ENCODE assay signal across 8 cellular contexts in genomic region chr6:139981810-139982550, GRCh38.
DNase-seq lines count a peak whose midpoint lies in the region; ATAC-seq and TF ChIP-seq lines count a peak whose summit lies in the region.

No MANE protein-coding gene starts in this region.

- H3K27me3 ChIP-seq in right atrium auricular region (no peaks in the 10 kb centered on the region), subcutaneous abdominal adipose tissue (ENCODE audit: control insufficient read depth in 5 of 5, insufficient read depth in 4 of 5, low read length in 5 of 5) (no peaks in the 10 kb centered on the region)

- peak; percentile 61 for DNase-seq in DMS153 (lab: John Stamatoyannopoulos, UW)
- DNase-seq in DMS153 treated with DMSO at 0.1 percent for 48 hours (lab: John Stamatoyannopoulos, UW; ENCODE audit: unreplicated experiment): no peak
- peak; percentile 10 for DNase-seq in T1000 (lab: John Stamatoyannopoulos, UW)
- DNase-seq in right atrium auricular region (ENCODE audit: low spot score): no peak
- no peak for DNase-seq in NCI-H1105 (lab: John Stamatoyannopoulos, UW)
- no peak for DNase-seq in SIG-M5 treated with dmso at 0.1 percent for 504 hours (lab: John Stamatoyannopoulos, UW; ENCODE audit: unreplicated experiment)

- H3K36me3 ChIP-seq in right atrium auricular region: no peaks in the 10 kb centered on the region
- H3K36me3 ChIP-seq in subcutaneous abdominal adipose tissue (ENCODE audit: control insufficient read depth in 5 of 5, insufficient read depth in 5 of 5, low read length in 5 of 5): no peaks in the 10 kb centered on the region

- TF ChIP-seq CTCF in right atrium auricular region (IDR thresholded peaks at IDR 0.05): no peak

- H3K4me3 ChIP-seq in right atrium auricular region: no peak overlapping the region
- H3K4me3 ChIP-seq in subcutaneous abdominal adipose tissue (ENCODE audit: low read depth in 1 of 5, low read length in 5 of 5): peak overlapping the region in 2 of 5 donors; percentile 9 to 45

- no peaks in the 10 kb centered on the region for H3K9me3 ChIP-seq in right atrium auricular region
- no peaks in the 10 kb centered on the region for H3K9me3 ChIP-seq in subcutaneous abdominal adipose tissue (ENCODE audit: control insufficient read depth in 5 of 5, low read length in 5 of 5)

- H3K27ac ChIP-seq in right atrium auricular region: peak overlapping the region; percentile 9 to 71
- peak overlapping the region; percentile 74 for H3K27ac ChIP-seq in subcutaneous abdominal adipose tissue (ENCODE audit: low read depth, low read length)

- peak overlapping the region in 1 of 5 donors; percentile 15 for H3K9ac ChIP-seq in subcutaneous abdominal adipose tissue (ENCODE audit: low read length in 5 of 5)

- peaks cover 0 to 30% of the 10 kb centered on the region in 2 donors for H3K4me1 ChIP-seq in right atrium auricular region
- H3K4me1 ChIP-seq in subcutaneous abdominal adipose tissue (ENCODE audit: control insufficient read depth in 5 of 5, insufficient read depth in 5 of 5, low read length in 5 of 5): peaks cover 3 to 33% (median 24%) of the 10 kb centered on the region in 5 donors

- ATAC-seq in HG03521 (IDR thresholded peaks at IDR 0.05; ENCODE audit: unreplicated experiment): no peak

Comparison
In these comparisons a context has a peak if more than half of its experiments do, and no peak if none do; other contexts are left out.
1. DNase-seq: peak in DMS153 (single experiment) and T1000 (single experiment); none in DMS153 treated with DMSO at 0.1 percent for 48 hours (single experiment), right atrium auricular region (single experiment), NCI-H1105 (single experiment) and SIG-M5 treated with dmso at 0.1 percent for 504 hours (single experiment).